ENCODE assay signal across 3 cellular contexts in genomic region chr14:67524152-67524963, GRCh38.
TF ChIP-seq lines count a peak whose summit lies in the region.

No MANE protein-coding gene starts in this region.

TF ChIP-seq in SK-N-SH treated with all-trans-retinoic acid at 6 μM for 48 hours, 23 proteins besides CTCF, POLR2A, EP300 and RAD21:
- TF ChIP-seq PATZ1 (CRISPR knock-in tag; IDR thresholded peaks at IDR 0.05; ENCODE audit: borderline replicate concordance) (no peak), TCF4 (CRISPR knock-in tag; IDR thresholded peaks at IDR 0.05; ENCODE audit: borderline replicate concordance) (no peak), ISL1 (CRISPR knock-in tag; IDR thresholded peaks at IDR 0.05) (peak; percentile 34; the same call in 1 of the 2 replicates), CSRNP3 (CRISPR knock-in tag; IDR thresholded peaks at IDR 0.05) (no peak)

TF ChIP-seq in SK-N-SH, 30 proteins besides CTCF, POLR2A, EP300 and RAD21:
- TF ChIP-seq USF2 (IDR thresholded peaks at IDR 0.05; ENCODE audit: borderline replicate concordance, low read depth, low read length) (no peak), TCF12 (IDR thresholded peaks at IDR 0.05) (no peak), MEF2A (IDR thresholded peaks at IDR 0.05; ENCODE audit: borderline replicate concordance, low read depth) (no peak), GATA2 (CRISPR knock-in tag; IDR thresholded peaks at IDR 0.05) (no peak), FOXM1 (IDR thresholded peaks at IDR 0.05; ENCODE audit: low read depth) (no peak), TEAD4 (IDR thresholded peaks at IDR 0.05; ENCODE audit: borderline replicate concordance, insufficient read depth) (no peak)

TF ChIP-seq in H1, 55 proteins besides CTCF, POLR2A, EP300 and RAD21:
- no peak for TF ChIP-seq CEBPB (IDR thresholded peaks at IDR 0.05; ENCODE audit: low read depth, low read length)
- TF ChIP-seq GABPA (IDR thresholded peaks at IDR 0.05; ENCODE audit: borderline replicate concordance, insufficient read depth, low read length): no peak
- TF ChIP-seq CTBP2 (IDR thresholded peaks at IDR 0.05; ENCODE audit: borderline replicate concordance, insufficient read depth, insufficient read length, low read length): no peak
- TF ChIP-seq ZNF274 (IDR thresholded peaks at IDR 0.05; ENCODE audit: borderline replicate concordance, extremely low read depth, low read length): no peak
- no peak for TF ChIP-seq CREB1 (IDR thresholded peaks at IDR 0.05)
- TF ChIP-seq FOSL1 (IDR thresholded peaks at IDR 0.05; ENCODE audit: insufficient read depth, low read depth, low read length): no peak
- no peak for TF ChIP-seq RFX5 (IDR thresholded peaks at IDR 0.05; ENCODE audit: borderline replicate concordance, low read depth, low read length)
- TF ChIP-seq ASH2L (IDR thresholded peaks at IDR 0.05; ENCODE audit: low read length): no peak
- TF ChIP-seq TEAD4 (IDR thresholded peaks at IDR 0.05; ENCODE audit: low read depth, low read length): no peak
- no peak for TF ChIP-seq SAP30 (IDR thresholded peaks at IDR 0.05; ENCODE audit: insufficient read depth, insufficient replicate concordance, low read length)
- TF ChIP-seq BACH1 (IDR thresholded peaks at IDR 0.05; ENCODE audit: low read length): no peak
- TF ChIP-seq JUN (IDR thresholded peaks at IDR 0.05; ENCODE audit: low read depth, low read length): no peak
- TF ChIP-seq SRF (IDR thresholded peaks at IDR 0.05; ENCODE audit: low read depth, low read length): no peak
- no peak for TF ChIP-seq JUND (IDR thresholded peaks at IDR 0.05; ENCODE audit: low read length)
- TF ChIP-seq CBX5 (IDR thresholded peaks at IDR 0.05; ENCODE audit: low read depth, low read length): no peak
- no peak for TF ChIP-seq ATF3 (IDR thresholded peaks at IDR 0.05; ENCODE audit: insufficient read depth, low read depth, low read length)
- no peak for TF ChIP-seq KDM5A (IDR thresholded peaks at IDR 0.05; ENCODE audit: low read length)
- no peak for TF ChIP-seq BCL11A (IDR thresholded peaks at IDR 0.05; ENCODE audit: low read depth in 2 of 2, low read length in 2 of 2)
- no peak for TF ChIP-seq EGR1 (IDR thresholded peaks at IDR 0.05; ENCODE audit: borderline replicate concordance, low read depth, low read length)
- TF ChIP-seq RNF2 (IDR thresholded peaks at IDR 0.05; ENCODE audit: borderline replicate concordance, low read depth, low read length, missing control alignments, poor library complexity, severe bottlenecking): no peak
TF ChIP-seq in H1: peak in this region for 0.
